In the genomic region with DNA sequence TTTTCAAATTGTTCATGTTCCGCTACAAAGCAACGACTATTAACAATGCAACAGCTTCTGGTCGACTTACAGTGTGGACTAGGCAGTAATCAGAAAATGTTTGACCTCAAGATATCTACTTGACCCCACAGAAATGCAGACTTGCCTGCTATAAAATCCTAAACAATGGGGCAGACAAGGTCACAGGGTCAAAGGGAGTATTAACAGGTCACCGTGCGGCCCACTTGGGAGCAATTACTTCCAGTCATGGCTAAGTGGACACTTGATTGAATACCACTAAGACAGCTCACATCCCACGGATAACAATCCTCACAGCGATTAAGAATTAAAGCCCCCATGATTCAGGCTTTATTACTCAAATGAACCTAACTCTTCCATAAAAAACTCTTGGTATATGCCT, we compare ENCODE assay signal across 17 cellular contexts. TPM values are rescaled to one million over a fixed set of nuclear protein-coding genes. Genes with fewer than 3 reads are reported as not detected.
A peak's percentile ranks its signal among the peaks of the same experiment; 100 is the strongest.
DNase-seq lines count a peak whose midpoint lies in the region; ATAC-seq and TF ChIP-seq lines count a peak whose summit lies in the region.
"Had no signal": no experiment of that assay in that cellular context is flagged by ENCODE, and none has a peak within 500 bp of the region (broad histone marks: within the 10 kb centered on the region; RNA-seq: fewer than 3 reads in every experiment).

No MANE protein-coding gene starts in this region.

- H3K27ac Mint-ChIP-seq in glutamatergic neuron (ENCODE audit: unreplicated experiment), result no peak overlapping the region
- peak overlapping the region; percentile 30 for H3K27ac Mint-ChIP-seq in progenitor cell of endocrine pancreas

- TF ChIP-seq EP300 in sigmoid colon (IDR thresholded peaks at IDR 0.05), result no peak

- H3K4me1 Mint-ChIP-seq in glutamatergic neuron (ENCODE audit: low read depth, unreplicated experiment) (peaks cover 9% of the 10 kb centered on the region), progenitor cell of endocrine pancreas (ENCODE audit: low read depth) (peaks cover 48% of the 10 kb centered on the region)

- intact Hi-C loops in sigmoid colon (cut with DNase I), result no loop called here

- H2AFZ ChIP-seq in OCI-LY1 (ENCODE audit: low read length) (no peak overlapping the region), hepatocyte (no peak overlapping the region)

- 42% methylated on average over 7 of the region's 7 CpGs for WGBS in hepatocyte (ENCODE audit: low lambda C conversion rate, missing lambda C conversion rate)
- WGBS in sigmoid colon, 2 donors, result 80 to 87% methylated on average over 7 of the region's 7 CpGs

- peak overlapping the region; percentile 69 for H3K27ac ChIP-seq in OCI-LY1 (ENCODE audit: low read depth, low read length, poor library complexity, severe bottlenecking)
- H3K27ac ChIP-seq in hepatocyte, result no peak overlapping the region
- H3K27ac ChIP-seq in sigmoid colon, result no peak overlapping the region
- H3K27ac ChIP-seq: SK-N-MC had no signal

- no peak overlapping the region for H3K4me3 Mint-ChIP-seq in glutamatergic neuron (ENCODE audit: unreplicated experiment)
- H3K4me3 Mint-ChIP-seq in progenitor cell of endocrine pancreas (ENCODE audit: low read depth), result no peak overlapping the region

- TF ChIP-seq POLR2A in sigmoid colon (IDR thresholded peaks at IDR 0.05), result no peak

- no peaks in the 10 kb centered on the region for H3K9me3 ChIP-seq in OCI-LY1 (ENCODE audit: low read length)
- no peaks in the 10 kb centered on the region for H3K9me3 ChIP-seq in hepatocyte (ENCODE audit: low read depth)
- H3K9me3 ChIP-seq in sigmoid colon, result no peaks in the 10 kb centered on the region
- H3K9me3 ChIP-seq: BE2C, MG63 had no signal

- no peak overlapping the region for H3K4me2 ChIP-seq in OCI-LY1 (ENCODE audit: low read length)
- H3K4me2 ChIP-seq in hepatocyte, result no peak overlapping the region

- H3K27me3 Mint-ChIP-seq in glutamatergic neuron (ENCODE audit: unreplicated experiment), result peaks cover 4% of the 10 kb centered on the region
- no peaks in the 10 kb centered on the region for H3K27me3 Mint-ChIP-seq in progenitor cell of endocrine pancreas

- POLR2A ChIA-PET in HEK293T (lab: Yijun Ruan, JAX), result no interaction called here

- DNase-seq in HEK293T (ENCODE audit: extremely low spot score) (peak; percentile 22), glutamatergic neuron (peak; percentile 40), progenitor cell of endocrine pancreas (ENCODE audit: low spot score, unreplicated experiment) (no peak), hepatocyte (ENCODE audit: low spot score) (no peak), sigmoid colon (no peak)
- DNase-seq: BE2C, MG63, NCI-H187, NCI-H446, NCI-H526 treated with DMSO at 0.1 percent for 48 hours, PC-3, RPMI8226, SHP77 had no signal

- no peak for TF ChIP-seq CTCF in OCI-LY1 (IDR thresholded peaks at IDR 0.05; ENCODE audit: low read length)
- no peak for TF ChIP-seq CTCF in glutamatergic neuron (IDR thresholded peaks at IDR 0.05; ENCODE audit: partially characterized antibody, unreplicated experiment)
- no peak for TF ChIP-seq CTCF in progenitor cell of endocrine pancreas (IDR thresholded peaks at IDR 0.05; ENCODE audit: unreplicated experiment)
- no peak for TF ChIP-seq CTCF in hepatocyte (IDR thresholded peaks at IDR 0.05; ENCODE audit: poor library complexity)
- TF ChIP-seq CTCF in sigmoid colon (IDR thresholded peaks at IDR 0.05), result no peak

- H3K4me3 ChIP-seq in OCI-LY1 (ENCODE audit: low read depth, low read length, poor library complexity, severe bottlenecking), result no peak overlapping the region
- H3K4me3 ChIP-seq in hepatocyte, result no peak overlapping the region
- H3K4me3 ChIP-seq in sigmoid colon, result no peak overlapping the region
- H3K4me3 ChIP-seq: MG63, SK-N-MC had no signal

- H3K9me2 ChIP-seq in OCI-LY1 (ENCODE audit: low read depth, low read length) (no peaks in the 10 kb centered on the region), hepatocyte (replicated peaks; ENCODE audit: insufficient read depth) (no peaks in the 10 kb centered on the region)

- H3K36me3 ChIP-seq in OCI-LY1 (ENCODE audit: insufficient read depth, low read length) (peaks cover 14% of the 10 kb centered on the region; the same call in 1 of the 2 replicates), hepatocyte (replicated peaks; ENCODE audit: insufficient read depth, low read depth) (no peaks in the 10 kb centered on the region), sigmoid colon (no peaks in the 10 kb centered on the region)
- H3K36me3 ChIP-seq: BE2C, MG63 had no signal

- no peak overlapping the region for H3K9ac ChIP-seq in OCI-LY1 (ENCODE audit: low read length)

- H3K9me3 Mint-ChIP-seq in glutamatergic neuron (ENCODE audit: unreplicated experiment) (peaks cover 5% of the 10 kb centered on the region), progenitor cell of endocrine pancreas (ENCODE audit: low read depth) (no peaks in the 10 kb centered on the region)

- ATAC-seq in HG02588 (IDR thresholded peaks at IDR 0.05; ENCODE audit: unreplicated experiment) (no peak), GM19467 (IDR thresholded peaks at IDR 0.05; ENCODE audit: unreplicated experiment) (no peak)
- ATAC-seq: PC-3 had no signal

- peaks cover 64% of the 10 kb centered on the region for H3K79me2 ChIP-seq in OCI-LY1 (ENCODE audit: insufficient read depth, low read length)
- peaks cover 28% of the 10 kb centered on the region for H3K79me2 ChIP-seq in hepatocyte

- no peaks in the 10 kb centered on the region for H3F3A ChIP-seq in OCI-LY1 (ENCODE audit: insufficient read depth, low read length)

- H3K36me3 Mint-ChIP-seq in glutamatergic neuron (ENCODE audit: unreplicated experiment) (no peaks in the 10 kb centered on the region), progenitor cell of endocrine pancreas (ENCODE audit: insufficient read depth) (peaks cover 8% of the 10 kb centered on the region)

- H4K20me1 ChIP-seq in OCI-LY1 (ENCODE audit: insufficient read depth, low read length) (no peaks in the 10 kb centered on the region), hepatocyte (ENCODE audit: insufficient read depth, poor library complexity, severe bottlenecking) (no peaks in the 10 kb centered on the region)

- H3K27me3 ChIP-seq in OCI-LY1 (ENCODE audit: insufficient read depth, low read length) (no peaks in the 10 kb centered on the region), hepatocyte (no peaks in the 10 kb centered on the region), sigmoid colon (no peaks in the 10 kb centered on the region)
- H3K27me3 ChIP-seq: BE2C, MG63 had no signal

- CTCF ChIA-PET in HEK293T (lab: Yijun Ruan, JAX), result no interaction called here

- H3K4me1 ChIP-seq in OCI-LY1 (ENCODE audit: insufficient read depth, low read length, severe bottlenecking) (peaks cover 93% of the 10 kb centered on the region), hepatocyte (ENCODE audit: insufficient read depth) (peaks cover 5% of the 10 kb centered on the region), sigmoid colon (peaks cover 0 to 10% (median 2%) of the 10 kb centered on the region in 4 donors)
- H3K4me1 ChIP-seq: BE2C had no signal

TF ChIP-seq in HEK293T, 16 proteins besides CTCF, POLR2A, EP300 and RAD21:
- no peak for TF ChIP-seq SP1 (IDR thresholded peaks at IDR 0.05)
- TF ChIP-seq ARNT (IDR thresholded peaks at IDR 0.05), result no peak
- no peak for TF ChIP-seq ZNF384 (IDR thresholded peaks at IDR 0.05)
- no peak for TF ChIP-seq FOXA1 (IDR thresholded peaks at IDR 0.05)
- no peak for TF ChIP-seq LEF1 (IDR thresholded peaks at IDR 0.05; ENCODE audit: borderline replicate concordance)
- peak; percentile 26; the same call in 1 of the 2 replicates for TF ChIP-seq CTBP1 (IDR thresholded peaks at IDR 0.05; ENCODE audit: borderline replicate concordance)
- no peak for TF ChIP-seq HDGF (IDR thresholded peaks at IDR 0.05; ENCODE audit: borderline replicate concordance)
- TF ChIP-seq TARDBP (IDR thresholded peaks at IDR 0.05), result no peak
- no peak for TF ChIP-seq L3MBTL2 (conservative IDR thresholded peaks at IDR 0.05)
- TF ChIP-seq SUZ12 (IDR thresholded peaks at IDR 0.05), result no peak
- TF ChIP-seq, protein P1, sequence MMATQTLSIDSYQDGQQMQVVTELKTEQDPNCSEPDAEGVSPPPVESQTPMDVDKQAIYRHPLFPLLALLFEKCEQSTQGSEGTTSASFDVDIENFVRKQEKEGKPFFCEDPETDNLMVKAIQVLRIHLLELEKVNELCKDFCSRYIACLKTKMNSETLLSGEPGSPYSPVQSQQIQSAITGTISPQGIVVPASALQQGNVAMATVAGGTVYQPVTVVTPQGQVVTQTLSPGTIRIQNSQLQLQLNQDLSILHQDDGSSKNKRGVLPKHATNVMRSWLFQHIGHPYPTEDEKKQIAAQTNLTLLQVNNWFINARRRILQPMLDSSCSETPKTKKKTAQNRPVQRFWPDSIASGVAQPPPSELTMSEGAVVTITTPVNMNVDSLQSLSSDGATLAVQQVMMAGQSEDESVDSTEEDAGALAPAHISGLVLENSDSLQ (IDR thresholded peaks at IDR 0.05), result peak; percentile 48; the same call in 1 of the 2 replicates
- no peak for TF ChIP-seq FOXK2 (IDR thresholded peaks at IDR 0.05)
- no peak for TF ChIP-seq FOXM1 (IDR thresholded peaks at IDR 0.05; ENCODE audit: borderline replicate concordance)
- TF ChIP-seq BHLHE40 (IDR thresholded peaks at IDR 0.05; ENCODE audit: borderline replicate concordance), result no peak
- TF ChIP-seq ELF4 (IDR thresholded peaks at IDR 0.05), result no peak
- TF ChIP-seq NFRKB (IDR thresholded peaks at IDR 0.05), result no peak

RNA-seq across cellular contexts. Expression of a gene that starts 58.8 kb away (rescaled TPM):
- total RNA-seq in glutamatergic neuron (ENCODE audit: unreplicated experiment), result 31.1 TPM
- 242 and 252 TPM in 2 replicates for total RNA-seq in progenitor cell of endocrine pancreas
- 94.2 and 99.8 TPM in 2 replicates for total RNA-seq in hepatocyte
- polyA plus RNA-seq in hepatocyte, result 76.8 and 91.5 TPM in 2 replicates
- 100 to 1,000 TPM; 139 to 232 (median 169) TPM for total RNA-seq in sigmoid colon
- polyA plus RNA-seq in sigmoid colon, result 10 to 100 TPM; 13.8 to 32.9 (median 14.3) TPM

Comparison
In these comparisons a context has a peak if more than half of its experiments do, and no peak if none do; other contexts are left out.
1. DNase-seq: peak in HEK293T (single experiment) and glutamatergic neuron (single experiment); none in progenitor cell of endocrine pancreas (single experiment), hepatocyte (single experiment) and sigmoid colon (single experiment).